In genomic region chr22:21857501-21857914, GRCh38 we compare ENCODE assay signal across 9 cellular contexts. TPM values are rescaled to one million over a fixed set of nuclear protein-coding genes. Genes with fewer than 3 reads are reported as not detected.
DNase-seq lines count a peak whose midpoint lies in the region; ATAC-seq and TF ChIP-seq lines count a peak whose summit lies in the region.
"Had no signal": no experiment of that assay in that cellular context is flagged by ENCODE, and none has a peak within 500 bp of the region (broad histone marks: within the 10 kb centered on the region; RNA-seq: fewer than 3 reads in every experiment).

No MANE protein-coding gene starts in this region.

- DNase-seq in GM13976 (ENCODE audit: low spot score) (peak; percentile 60), NCI-H526 (lab: John Stamatoyannopoulos, UW) (peak; percentile 47 to 52), KG1 (lab: John Stamatoyannopoulos, UW) (no peak), NK-92 (lab: John Stamatoyannopoulos, UW; ENCODE audit: unreplicated experiment) (no peak), NCI-H2227 (lab: John Stamatoyannopoulos, UW; ENCODE audit: unreplicated experiment) (no peak)
- no peak for DNase-seq in naive thymus-derived CD8-positive, alpha-beta T cell

- H3K9ac ChIP-seq in iPS-15b (ENCODE audit: low read depth, low read length), result peak overlapping the region; percentile 5

- no peaks in the 10 kb centered on the region for H3K36me3 ChIP-seq in ACC112 (ENCODE audit: insufficient read depth, low read length)
- no peaks in the 10 kb centered on the region for H3K36me3 ChIP-seq in iPS-15b (ENCODE audit: control insufficient read depth, insufficient read depth, low read length)

- peaks cover 33% of the 10 kb centered on the region for H3K4me1 ChIP-seq in ACC112 (ENCODE audit: control insufficient read depth, insufficient read depth, low read length, unreplicated experiment)
- peaks cover 11% of the 10 kb centered on the region for H3K4me1 ChIP-seq in iPS-15b (ENCODE audit: control insufficient read depth, insufficient read depth, low read length)

- POLR2A ChIA-PET in naive thymus-derived CD8-positive, alpha-beta T cell (lab: Charles Lee), result no interaction called here

- H3K4me1 Mint-ChIP-seq in naive thymus-derived CD8-positive, alpha-beta T cell, result peaks cover 39 to 97% (median 86%) of the 10 kb centered on the region in 4 donors

- H3K27ac ChIP-seq in ACC112 (ENCODE audit: low read depth, low read length), result peak overlapping the region; percentile 5; the same call in 1 of the 2 replicates

- in situ Hi-C loops in GM13976 (cut with MboI; ENCODE audit: low sequenced_read_pairs, unreplicated experiment), result no loop called here

- H3K9me3 ChIP-seq in iPS-15b (ENCODE audit: control insufficient read depth, insufficient read depth, low read length), result no peaks in the 10 kb centered on the region

- no peak for ATAC-seq in naive thymus-derived CD8-positive, alpha-beta T cell

- peaks cover 0 to 9% (median 7%) of the 10 kb centered on the region in 3 donors for H3K36me3 Mint-ChIP-seq in naive thymus-derived CD8-positive, alpha-beta T cell

- H3K4me3 Mint-ChIP-seq in naive thymus-derived CD8-positive, alpha-beta T cell, result peak overlapping the region in 3 of 10 donors; percentile 18 to 27 (median 21)
- H3K4me3 Mint-ChIP-seq: activated naive CD4-positive, alpha-beta T cell treated with anti-CD3 and anti-CD28 coated beads, Interleukin-2, amount 50 U/mL, for 24 hours had no signal

- no peak overlapping the region for H2AFZ ChIP-seq in ACC112 (ENCODE audit: low read length, unreplicated experiment)

- H3K27me3 Mint-ChIP-seq in naive thymus-derived CD8-positive, alpha-beta T cell, result no peaks in the 10 kb centered on the region
- H3K27me3 Mint-ChIP-seq: activated naive CD4-positive, alpha-beta T cell treated with anti-CD3 and anti-CD28 coated beads, Interleukin-2, amount 50 U/mL, for 24 hours had no signal

- H3K79me2 ChIP-seq in ACC112 (ENCODE audit: control insufficient read depth, insufficient read depth, low read length, unreplicated experiment), result peaks cover 96% of the 10 kb centered on the region

- no peak overlapping the region for H3K4me3 ChIP-seq in ACC112 (ENCODE audit: low read depth, low read length)
- H3K4me3 ChIP-seq in iPS-15b (ENCODE audit: low read depth, low read length), result no peak overlapping the region

- H3K27ac Mint-ChIP-seq in naive thymus-derived CD8-positive, alpha-beta T cell, result peak overlapping the region in 2 of 10 donors; percentile 43 to 47
- H3K27ac Mint-ChIP-seq: activated naive CD4-positive, alpha-beta T cell treated with anti-CD3 and anti-CD28 coated beads, Interleukin-2, amount 50 U/mL, for 24 hours had no signal

- no peaks in the 10 kb centered on the region for H3K9me3 Mint-ChIP-seq in naive thymus-derived CD8-positive, alpha-beta T cell
- H3K9me3 Mint-ChIP-seq: activated naive CD4-positive, alpha-beta T cell treated with anti-CD3 and anti-CD28 coated beads, Interleukin-2, amount 50 U/mL, for 24 hours had no signal

- TF ChIP-seq CTCF in GM13976 (IDR thresholded peaks at IDR 0.05; ENCODE audit: borderline replicate concordance, control extremely low read depth, extremely low read depth, insufficient read depth, missing control alignments), result no peak

- H3K27me3 ChIP-seq in ACC112 (ENCODE audit: insufficient read depth, low read length) (no peaks in the 10 kb centered on the region), iPS-15b (ENCODE audit: control insufficient read depth, insufficient read depth, low read length) (no peaks in the 10 kb centered on the region)

RNA-seq across cellular contexts. Expression of gene MAPK1, which starts 9.9 kb away (rescaled TPM):
- total RNA-seq in naive thymus-derived CD8-positive, alpha-beta T cell, result 100 to 1,000 TPM; 119 TPM
- polyA plus RNA-seq in naive thymus-derived CD8-positive, alpha-beta T cell, result 10 to 100 TPM; 62.9 to 92.8 (median 78.9) TPM

Comparison
In these comparisons a context has a peak if more than half of its experiments do, and no peak if none do; other contexts are left out.
1. DNase-seq: peak in GM13976 (single experiment) and NCI-H526 (2 of 2); none in KG1 (single experiment), naive thymus-derived CD8-positive, alpha-beta T cell (0 of 10), NK-92 (single experiment) and NCI-H2227 (single experiment).